11 cellular contexts compared by ENCODE assay signal in the genomic region with DNA sequence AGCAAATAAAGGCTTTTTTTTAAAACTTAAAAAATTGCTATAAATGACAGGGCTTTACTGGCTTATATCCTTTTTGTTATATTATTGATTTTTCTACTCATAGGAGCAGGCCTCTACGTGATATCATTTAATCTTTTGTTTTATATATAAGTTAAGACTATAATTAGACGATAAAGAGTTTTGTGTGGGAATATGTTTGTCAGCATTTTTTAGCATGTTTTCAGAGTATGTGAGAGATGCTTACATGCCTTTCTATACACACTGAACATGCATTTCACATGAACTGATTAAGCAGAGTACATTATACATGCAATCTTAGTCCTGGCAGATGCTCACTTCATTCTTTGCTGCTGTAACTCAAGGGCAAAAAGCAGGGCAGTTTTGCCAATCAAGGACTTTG. TPM values are rescaled to one million over a fixed set of nuclear protein-coding genes. Genes with fewer than 3 reads are reported as not detected.
"Had no signal": no experiment of that assay in that cellular context is flagged by ENCODE, and none has a peak within 500 bp of the region (broad histone marks: within the 10 kb centered on the region; RNA-seq: fewer than 3 reads in every experiment).

No MANE protein-coding gene starts in this region.

- H3K36me3 ChIP-seq: HAP-1 had no signal

- DNase-seq: GOT3, H7, HFFc6, Kasumi-1, KG1 had no signal

- H3K9me3 ChIP-seq: HAP-1 had no signal

- ATAC-seq: HCT116 had no signal

- H3K27ac ChIP-seq: HL-60 had no signal

- H3K4me3 ChIP-seq: HAP-1 had no signal

RNA-seq across cellular contexts. Expression of a gene that starts 7.7 kb away (rescaled TPM):
- total RNA-seq: HFFc6, HT1080 had no signal
- polyA plus RNA-seq: IgD-negative memory B cell had no signal

RNA-seq across cellular contexts. Expression of a gene that starts 30.9 kb away (rescaled TPM):
- total RNA-seq: H4, H7, HFFc6, HT1080 had no signal
- polyA plus RNA-seq: IgD-negative memory B cell had no signal
